In the genomic region with DNA sequence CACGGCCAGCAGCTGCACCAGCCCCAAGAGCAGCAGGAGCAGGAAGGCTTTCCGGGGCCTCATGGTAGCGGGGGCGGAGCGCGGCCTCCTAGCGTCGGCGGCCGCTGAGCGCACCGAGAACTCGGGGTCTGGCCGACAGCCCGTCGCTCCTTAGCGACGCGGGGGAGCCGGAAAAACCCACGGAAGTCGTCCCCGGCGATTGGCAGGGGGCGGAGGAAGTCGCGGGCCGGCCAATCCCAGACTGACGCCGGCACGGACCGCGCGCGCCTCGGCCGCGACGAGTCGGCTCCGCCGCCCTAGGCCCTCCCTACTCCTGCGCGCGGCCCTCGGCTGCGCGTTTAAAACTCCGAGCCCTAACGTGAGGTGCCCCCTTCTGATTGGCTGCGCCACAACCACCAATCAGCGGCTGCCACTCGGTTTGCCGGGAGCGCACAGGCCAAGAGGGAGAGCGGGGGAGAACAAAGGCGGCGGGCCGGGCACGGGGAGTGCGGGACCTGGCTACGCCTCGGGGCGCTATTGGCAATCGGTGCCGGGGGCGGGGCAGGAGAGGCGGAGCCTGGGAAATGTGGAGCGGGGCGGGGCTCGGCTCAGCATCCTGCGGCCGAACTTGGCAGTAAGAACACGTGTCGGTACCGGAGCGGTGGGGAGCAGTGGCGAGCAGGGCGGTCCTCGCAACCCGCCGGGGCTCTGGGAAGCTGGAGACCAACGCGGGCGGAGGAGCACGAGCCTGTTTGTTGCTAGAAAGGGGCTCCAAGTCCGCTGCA, we compare ENCODE assay signal across 8 cellular contexts. TPM values are rescaled to one million over a fixed set of nuclear protein-coding genes. Genes with fewer than 3 reads are reported as not detected.
A peak's percentile ranks its signal among the peaks of the same experiment; 100 is the strongest.
DNase-seq lines count a peak whose midpoint lies in the region; ATAC-seq, FAIRE-seq and TF ChIP-seq lines count a peak whose summit lies in the region.

A gene with protein sequence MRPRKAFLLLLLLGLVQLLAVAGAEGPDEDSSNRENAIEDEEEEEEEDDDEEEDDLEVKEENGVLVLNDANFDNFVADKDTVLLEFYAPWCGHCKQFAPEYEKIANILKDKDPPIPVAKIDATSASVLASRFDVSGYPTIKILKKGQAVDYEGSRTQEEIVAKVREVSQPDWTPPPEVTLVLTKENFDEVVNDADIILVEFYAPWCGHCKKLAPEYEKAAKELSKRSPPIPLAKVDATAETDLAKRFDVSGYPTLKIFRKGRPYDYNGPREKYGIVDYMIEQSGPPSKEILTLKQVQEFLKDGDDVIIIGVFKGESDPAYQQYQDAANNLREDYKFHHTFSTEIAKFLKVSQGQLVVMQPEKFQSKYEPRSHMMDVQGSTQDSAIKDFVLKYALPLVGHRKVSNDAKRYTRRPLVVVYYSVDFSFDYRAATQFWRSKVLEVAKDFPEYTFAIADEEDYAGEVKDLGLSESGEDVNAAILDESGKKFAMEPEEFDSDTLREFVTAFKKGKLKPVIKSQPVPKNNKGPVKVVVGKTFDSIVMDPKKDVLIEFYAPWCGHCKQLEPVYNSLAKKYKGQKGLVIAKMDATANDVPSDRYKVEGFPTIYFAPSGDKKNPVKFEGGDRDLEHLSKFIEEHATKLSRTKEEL (minus strand): TSS at position 160 of the 764 bp plus-strand sequence. CDS start 97 bp downstream, at position 63.

- in situ Hi-C loops in transverse colon (cut with MboI; ENCODE audit: low pct_ligation_motif_present in 1 of 4, low pct_unique_long_range_greater_than_20kb in 1 of 4, low sequenced_read_pairs in 3 of 4) = no loop called here

- peaks cover under 1 to 4% of the 10 kb centered on the region in 2 experiments for H3K36me3 ChIP-seq in trophoblast cell (ENCODE audit: control insufficient read depth in 1 of 2, insufficient read depth in 2 of 2, low read length in 2 of 2)
- H3K36me3 ChIP-seq in transverse colon = no peaks in the 10 kb centered on the region

- no peaks in the 10 kb centered on the region for H3K9me3 ChIP-seq in trophoblast cell (ENCODE audit: insufficient read depth, low read depth, low read length)
- H3K9me3 ChIP-seq in transverse colon = no peaks in the 10 kb centered on the region

- peaks cover 8% of the 10 kb centered on the region for H3K79me1 ChIP-seq in trophoblast cell (ENCODE audit: low read length)

- peak in 2 of 5 experiments; percentile 20 to 48 for TF ChIP-seq CTCF in transverse colon (IDR thresholded peaks at IDR 0.05)

- H2AK5ac ChIP-seq in trophoblast cell (ENCODE audit: low read length) = peak within 1 kb of the TSS; percentile 91

- H3K27me3 ChIP-seq in trophoblast cell (ENCODE audit: insufficient read depth, low read length) (no peaks in the 10 kb centered on the region), transverse colon (no peaks in the 10 kb centered on the region)

- peak within 1 kb of the TSS; percentile 88 to 96 (median 91) for H3K4me3 Mint-ChIP-seq in T-cell

- H2BK12ac ChIP-seq in trophoblast cell (ENCODE audit: low read length) = peak within 1 kb of the TSS; percentile 18

- WGBS in adipose tissue, 3 donors = 0 to 1% (median 1%) methylated on average over 78 to 87 of the region's 87 CpGs
- no CpG with 5 or more reads among the region's 87 CpGs for WGBS in trophoblast cell (ENCODE audit: extremely low coverage, insufficient coverage, insufficient read length)
- 0% methylated on average over 35 of the region's 87 CpGs; no CpG with 5 or more reads in 1 of the 2 donors for WGBS in transverse colon (ENCODE audit: low coverage in 1 of 2), 2 donors

- no peaks in the 10 kb centered on the region for H3K27me3 Mint-ChIP-seq in T-cell

- H3K36me3 Mint-ChIP-seq in T-cell = peaks cover 7% of the 10 kb centered on the region

- DNase-seq in GM12891 (ENCODE audit: insufficient read length, low spot score) (peak; percentile 97), NCI-H1436 treated with DMSO at 0.1 percent for 48 hours (lab: John Stamatoyannopoulos, UW) (peak; percentile 92), T-cell (peak; percentile 97 to 99 (median 98)), cardiac septum (ENCODE audit: low spot score) (peak; percentile 100), trophoblast cell (peak; percentile 99 to 100), transverse colon (peak; percentile 100)

- H3K4me1 Mint-ChIP-seq in T-cell = peaks cover 25 to 47% (median 41%) of the 10 kb centered on the region in 3 donors

- no peaks in the 10 kb centered on the region for H3K9me3 Mint-ChIP-seq in T-cell

- peak within 1 kb of the TSS; percentile 85 for H3K4me2 ChIP-seq in trophoblast cell (ENCODE audit: low read length)

- peak within 1 kb of the TSS; percentile 90 for H4K12ac ChIP-seq in trophoblast cell (ENCODE audit: low read depth, low read length)

- FAIRE-seq in GM12891 (lab: Jason Lieb, UNC) = peak; percentile 95

- H4K8ac ChIP-seq in trophoblast cell (ENCODE audit: low read depth, low read length) = peak within 1 kb of the TSS; percentile 91

- POLR2A ChIA-PET in T-cell (lab: Charles Lee) = no interaction called here

- TF ChIP-seq POLR2A in GM12891 (IDR thresholded peaks at IDR 0.05; ENCODE audit: low read depth, low read length) = peak; percentile 93
- TF ChIP-seq POLR2A in transverse colon (IDR thresholded peaks at IDR 0.05) = peak; percentile 85

- no peak within 1 kb of the TSS for H3K23ac ChIP-seq in trophoblast cell (ENCODE audit: low read length)

- ATAC-seq in HG02840 (IDR thresholded peaks at IDR 0.05; ENCODE audit: low FRiP score, unreplicated experiment) (peak; percentile 96), T-cell (replicated peaks in 1 of 4) (peak; percentile 88 to 90 (median 89))

- CTCF ChIA-PET in T-cell (lab: Charles Lee) = interaction anchor here (0.5 to 1.6 kb wide), 8 partner anchors 10 to 61 kb away, joined by 3 to 7 read pairs (median 4); no protein-coding TSS in a partner anchor

- peaks cover 13% of the 10 kb centered on the region for H3K79me2 ChIP-seq in trophoblast cell (ENCODE audit: control insufficient read depth, insufficient read depth, low read length, poor library complexity)

- peak within 1 kb of the TSS; percentile 6 for H3K27ac ChIP-seq in adipose tissue (ENCODE audit: low read depth, low read length)
- H3K27ac ChIP-seq in trophoblast cell (ENCODE audit: low read depth, low read length) = peak within 1 kb of the TSS; percentile 88
- peak within 1 kb of the TSS; percentile 95 to 98 (median 97) for H3K27ac ChIP-seq in transverse colon

- H3K4me1 ChIP-seq in trophoblast cell (ENCODE audit: control insufficient read depth in 1 of 2, insufficient read depth in 2 of 2, low read length in 2 of 2) (peaks cover 3 to 14% of the 10 kb centered on the region in 2 experiments), transverse colon (peaks cover 7 to 29% (median 16%) of the 10 kb centered on the region in 4 donors)

- H2AFZ ChIP-seq in trophoblast cell (ENCODE audit: insufficient read depth, low read length, poor library complexity) = peak within 1 kb of the TSS; percentile 85

- H2BK120ac ChIP-seq in trophoblast cell (ENCODE audit: insufficient read depth, low read length, poor library complexity) = peak within 1 kb of the TSS; percentile 93

- intact Hi-C loops in cardiac septum (cut with DNase I) (loop anchor here (2.0 to 5.0 kb wide), 3 partner anchors 36 to 331 kb away; a partner anchor contains a TSS), transverse colon (cut with DNase I; ENCODE audit: low total_unique reads) (loop anchor here (10.0 kb wide), 1 partner anchor 686 kb away; a partner anchor contains a TSS)

- H3K14ac ChIP-seq in trophoblast cell (ENCODE audit: low read length) = peak within 1 kb of the TSS; percentile 95

- H3K18ac ChIP-seq in trophoblast cell (ENCODE audit: low read length) = peak within 1 kb of the TSS; percentile 95

- peak within 1 kb of the TSS; percentile 94 for H4K91ac ChIP-seq in trophoblast cell (ENCODE audit: low read depth, low read length)

- H2BK5ac ChIP-seq in trophoblast cell (ENCODE audit: low read depth, low read length, poor library complexity) = peak within 1 kb of the TSS; percentile 73

- peak within 1 kb of the TSS; percentile 93 to 94 for H3K27ac Mint-ChIP-seq in T-cell

- TF ChIP-seq EP300 in transverse colon (IDR thresholded peaks at IDR 0.05; ENCODE audit: low read depth) = no peak

- H3K9ac ChIP-seq in trophoblast cell (ENCODE audit: low read length) = peak within 1 kb of the TSS; percentile 86

- peak within 1 kb of the TSS; percentile 84 for H3K4ac ChIP-seq in trophoblast cell (ENCODE audit: low read depth, low read length)

- peak within 1 kb of the TSS; percentile 89 for H3K4me3 ChIP-seq in trophoblast cell (ENCODE audit: low read depth, low read length)
- H3K4me3 ChIP-seq in transverse colon = peak within 1 kb of the TSS; percentile 86 to 98 (median 92)

TF ChIP-seq in GM12891, 5 proteins besides CTCF, POLR2A, EP300 and RAD21:
- TF ChIP-seq PAX5 (IDR thresholded peaks at IDR 0.05; ENCODE audit: insufficient read depth, low read length, severe bottlenecking) (no peak), SPI1 (IDR thresholded peaks at IDR 0.05; ENCODE audit: low read depth, low read length) (peak; percentile 40; the same call in 1 of the 2 replicates), POLR2AphosphoS5 (IDR thresholded peaks at IDR 0.05; ENCODE audit: low read depth, low read length) (peak; percentile 89), TAF1 (IDR thresholded peaks at IDR 0.05; ENCODE audit: low read depth, low read length) (peak; percentile 77), POU2F2 (IDR thresholded peaks at IDR 0.05; ENCODE audit: low read depth, low read length) (peak; percentile 69; the same call in 1 of the 2 replicates)
TF ChIP-seq in GM12891: peak in this region for 4.

RNA-seq across cellular contexts. Expression of the gene that starts here (rescaled TPM):
- polyA plus RNA-seq in GM12891 (2012; ENCODE audit: low read depth, missing spikeins) = 65.8 TPM
- total RNA-seq in T-cell (10 to 100 TPM; 40.3 to 75.3 (median 68.4) TPM), cardiac septum (38.5 TPM), transverse colon (10 to 100 TPM; 44.5 to 79.5 (median 74.7) TPM)
- polyA plus RNA-seq in adipose tissue = 10 to 100 TPM; 27.3 to 63.6 (median 49.0) TPM
- 304 and 317 TPM in 2 replicates for polyA plus RNA-seq in trophoblast cell (2013)

Comparison
In these comparisons a context has a peak if more than half of its experiments do, and no peak if none do; other contexts are left out.
1. Peak in every context shown above with its lines: DNase-seq, ATAC-seq, H3K4me3 ChIP-seq and H3K27ac ChIP-seq.
2. H3K27ac ChIP-seq: peak in every context shown above with its lines; median percentile 97 in transverse colon; 88 in trophoblast cell; 6 in adipose tissue.